8 cellular contexts compared by ENCODE assay signal in the genomic region with DNA sequence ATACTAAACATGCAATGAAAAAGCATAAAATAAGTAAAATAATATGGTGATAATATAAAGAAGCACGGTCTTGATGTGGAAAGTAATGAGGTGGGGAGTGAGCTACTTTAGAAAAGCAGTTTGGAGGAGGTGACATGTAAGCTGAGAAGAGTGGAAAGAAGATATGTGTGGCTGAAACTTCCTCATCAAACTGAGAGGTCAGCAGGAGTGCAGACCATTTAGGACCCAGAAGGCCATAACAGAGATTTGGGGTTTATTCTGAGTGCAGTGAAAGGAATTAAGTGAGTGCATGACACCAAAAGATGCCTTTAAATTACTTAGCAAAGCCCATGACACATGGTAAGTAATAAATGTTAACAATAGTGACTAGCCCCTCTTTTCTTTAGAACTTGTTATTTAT. TPM values are rescaled to one million over a fixed set of nuclear protein-coding genes. Genes with fewer than 3 reads are reported as not detected.
A peak's percentile ranks its signal among the peaks of the same experiment; 100 is the strongest.
DNase-seq lines count a peak whose midpoint lies in the region; ATAC-seq and TF ChIP-seq lines count a peak whose summit lies in the region.

No MANE protein-coding gene starts in this region.

- ATAC-seq in GM19351 (IDR thresholded peaks at IDR 0.05; ENCODE audit: unreplicated experiment) (peak; percentile 54), HG03520 (IDR thresholded peaks at IDR 0.05; ENCODE audit: unreplicated experiment) (peak; percentile 49), gastrocnemius medialis (no peak)
- no peak for ATAC-seq in central memory CD8-positive, alpha-beta T cell (replicated peaks; ENCODE audit: extremely low read depth, poor library complexity, severe bottlenecking)

- no peak for TF ChIP-seq POLR2A in gastrocnemius medialis (IDR thresholded peaks at IDR 0.05)

- H3K4me1 Mint-ChIP-seq in central memory CD8-positive, alpha-beta T cell = peaks cover 37% of the 10 kb centered on the region

- H3K9me3 Mint-ChIP-seq in central memory CD8-positive, alpha-beta T cell = no peaks in the 10 kb centered on the region

- H3K4me3 ChIP-seq in ACC112 (ENCODE audit: low read depth, low read length) (peak overlapping the region; percentile 88), gastrocnemius medialis (peak overlapping the region; percentile 72 to 98 (median 81))

- H3K4me3 Mint-ChIP-seq in central memory CD8-positive, alpha-beta T cell = peak overlapping the region; percentile 94

- no peak overlapping the region for H2AFZ ChIP-seq in ACC112 (ENCODE audit: low read length, unreplicated experiment)

- in situ Hi-C loops in gastrocnemius medialis (cut with MboI; ENCODE audit: low sequenced_read_pairs in 4 of 4) = no loop called here

- DNase-seq in central memory CD8-positive, alpha-beta T cell (ENCODE audit: low spot score in 2 of 2) = no peak
- DNase-seq in gastrocnemius medialis (no peak), NOMO-1 (lab: John Stamatoyannopoulos, UW; ENCODE audit: unreplicated experiment in 2 of 2) (no peak), cerebellar nuclear complex (lab: John Stamatoyannopoulos, UW) (no peak), NCI-H1436 (lab: John Stamatoyannopoulos, UW) (no peak)

- peaks cover 11% of the 10 kb centered on the region for H3K36me3 Mint-ChIP-seq in central memory CD8-positive, alpha-beta T cell (ENCODE audit: insufficient read depth)

- no peaks in the 10 kb centered on the region for H3K27me3 ChIP-seq in ACC112 (ENCODE audit: insufficient read depth, low read length)
- H3K27me3 ChIP-seq in gastrocnemius medialis = no peaks in the 10 kb centered on the region

- H3K27ac ChIP-seq in ACC112 (ENCODE audit: low read depth, low read length) (no peak overlapping the region), gastrocnemius medialis (peak overlapping the region in 2 of 4 donors; percentile 88 to 91)

- no peaks in the 10 kb centered on the region for H3K36me3 ChIP-seq in ACC112 (ENCODE audit: insufficient read depth, low read length)
- no peaks in the 10 kb centered on the region for H3K36me3 ChIP-seq in gastrocnemius medialis

- no peaks in the 10 kb centered on the region for H3K27me3 Mint-ChIP-seq in central memory CD8-positive, alpha-beta T cell

- H3K4me1 ChIP-seq in ACC112 (ENCODE audit: control insufficient read depth, insufficient read depth, low read length, unreplicated experiment) (peaks cover 12% of the 10 kb centered on the region), gastrocnemius medialis (peaks cover 20 to 23% of the 10 kb centered on the region in 2 donors)

- no peaks in the 10 kb centered on the region for H3K9me3 ChIP-seq in gastrocnemius medialis

- TF ChIP-seq CTCF in gastrocnemius medialis (IDR thresholded peaks at IDR 0.05 in 4 of 5, conservative IDR thresholded peaks at IDR 0.05 in 1 of 5) = no peak

- peaks cover 14% of the 10 kb centered on the region for H3K79me2 ChIP-seq in ACC112 (ENCODE audit: control insufficient read depth, insufficient read depth, low read length, unreplicated experiment)

- intact Hi-C loops in gastrocnemius medialis (cut with DNase I; ENCODE audit: low total_unique reads) = no loop called here

- peak overlapping the region; percentile 13 for H3K27ac Mint-ChIP-seq in central memory CD8-positive, alpha-beta T cell (ENCODE audit: low read depth)

RNA-seq across cellular contexts. Expression of gene TMEM182, which starts 24.4 kb away (rescaled TPM):
- 10 to 100 TPM in 1 of 4 donors, 1 to 10 TPM in 3; 6.1 to 15.2 (median 8.0) TPM for total RNA-seq in gastrocnemius medialis

Comparison
In these comparisons a context has a peak if more than half of its experiments do, and no peak if none do; other contexts are left out.
1. ATAC-seq: peak in GM19351 (single experiment) and HG03520 (single experiment); none in central memory CD8-positive, alpha-beta T cell (single experiment) and gastrocnemius medialis (0 of 2).